Comparison of ENCODE assay signal across 1 cellular context in genomic region chr21:43279578-43279894, GRCh38.
TF ChIP-seq lines count a peak whose summit lies in the region.

No MANE protein-coding gene starts in this region.

TF ChIP-seq in GM23338, 12 proteins besides CTCF, POLR2A, EP300 and RAD21 (continued from another document):
- TF ChIP-seq REST (IDR thresholded peaks at IDR 0.05; ENCODE audit: unreplicated experiment): no peak
- TF ChIP-seq CREB1 (CRISPR knock-in tag; IDR thresholded peaks at IDR 0.05; ENCODE audit: low read depth): no peak
- TF ChIP-seq ZNF462 (CRISPR knock-in tag; IDR thresholded peaks at IDR 0.05): no peak
- TF ChIP-seq STAT1 (IDR thresholded peaks at IDR 0.05; ENCODE audit: unreplicated experiment): no peak
